12 cellular contexts compared by ENCODE assay signal in genomic region chr5:88825782-88826110, GRCh38. TPM values are rescaled to one million over a fixed set of nuclear protein-coding genes. Genes with fewer than 3 reads are reported as not detected.
DNase-seq lines count a peak whose midpoint lies in the region; ATAC-seq and TF ChIP-seq lines count a peak whose summit lies in the region.
"Had no signal": no experiment of that assay in that cellular context is flagged by ENCODE, and none has a peak within 500 bp of the region (broad histone marks: within the 10 kb centered on the region; RNA-seq: fewer than 3 reads in every experiment).

No MANE protein-coding gene starts in this region.

- no peak for TF ChIP-seq EP300 in esophagus muscularis mucosa (IDR thresholded peaks at IDR 0.05)
- no peak for TF ChIP-seq EP300 in ovary (IDR thresholded peaks at IDR 0.05)

- H3K4me3 ChIP-seq in DOHH2 (ENCODE audit: low read length) (peak overlapping the region; percentile 96), OCI-LY3 (ENCODE audit: low read length) (peak overlapping the region; percentile 57), esophagus muscularis mucosa (no peak overlapping the region), osteoblast (ENCODE audit: insufficient read depth, low read length) (peak overlapping the region; percentile 3), ovary (no peak overlapping the region)

- H3F3A ChIP-seq in DOHH2 (ENCODE audit: control insufficient read depth, insufficient read depth): peaks cover 69% of the 10 kb centered on the region

- TF ChIP-seq CTCF in DOHH2 (IDR thresholded peaks at IDR 0.05; ENCODE audit: low read depth, low read length, poor library complexity, severe bottlenecking): no peak
- TF ChIP-seq CTCF in OCI-LY3 (IDR thresholded peaks at IDR 0.05; ENCODE audit: low read depth, low read length): no peak
- TF ChIP-seq CTCF in esophagus muscularis mucosa (IDR thresholded peaks at IDR 0.05): no peak
- no peak for TF ChIP-seq CTCF in osteoblast (IDR thresholded peaks at IDR 0.05; ENCODE audit: extremely low read depth, low read depth, low read length)
- TF ChIP-seq CTCF in ovary (IDR thresholded peaks at IDR 0.05): no peak

- H3K27ac ChIP-seq in DOHH2 (ENCODE audit: low read depth, low read length): peak overlapping the region; percentile 98
- peak overlapping the region; percentile 98 for H3K27ac ChIP-seq in OCI-LY3 (ENCODE audit: low read length)
- peak overlapping the region; percentile 60 to 72 (median 66) for H3K27ac ChIP-seq in esophagus muscularis mucosa (replicated peaks in 1 of 4)
- peak overlapping the region; percentile 74 for H3K27ac ChIP-seq in osteoblast (ENCODE audit: low read depth, low read length)
- H3K27ac ChIP-seq in ovary: peak overlapping the region in 1 of 2 donors; percentile 30

- H3K9ac ChIP-seq in OCI-LY3 (ENCODE audit: low read length): peak overlapping the region; percentile 69

- H3K9me2 ChIP-seq in DOHH2 (replicated peaks; ENCODE audit: control insufficient read depth, low read length): no peaks in the 10 kb centered on the region

- TF ChIP-seq POLR2A in esophagus muscularis mucosa (IDR thresholded peaks at IDR 0.05; ENCODE audit: low read depth): no peak
- TF ChIP-seq POLR2A in ovary (IDR thresholded peaks at IDR 0.05): no peak

- H3K4me2 ChIP-seq in DOHH2 (ENCODE audit: low read length): peak overlapping the region; percentile 94
- peak overlapping the region; percentile 85 for H3K4me2 ChIP-seq in OCI-LY3 (ENCODE audit: low read length)
- H3K4me2 ChIP-seq in osteoblast (ENCODE audit: insufficient read depth, low read length): peak overlapping the region; percentile 55

- no peaks in the 10 kb centered on the region for H4K20me1 ChIP-seq in DOHH2 (ENCODE audit: control insufficient read depth, insufficient read depth, low read depth, low read length)
- H4K20me1 ChIP-seq in OCI-LY3 (ENCODE audit: insufficient read depth, low read length): no peaks in the 10 kb centered on the region
- H4K20me1 ChIP-seq in osteoblast (ENCODE audit: insufficient read depth, low read length): no peaks in the 10 kb centered on the region

- H3K79me2 ChIP-seq in DOHH2 (ENCODE audit: control insufficient read depth, low read length) (peaks cover 85% of the 10 kb centered on the region), OCI-LY3 (ENCODE audit: low read length) (peaks cover 70% of the 10 kb centered on the region), osteoblast (ENCODE audit: insufficient read depth, low read length) (peaks cover 3% of the 10 kb centered on the region)

- peaks cover 39% of the 10 kb centered on the region for H3K36me3 ChIP-seq in DOHH2 (ENCODE audit: control insufficient read depth, low read length)
- peaks cover 24% of the 10 kb centered on the region for H3K36me3 ChIP-seq in OCI-LY3 (replicated peaks; ENCODE audit: low read depth, low read length)
- H3K36me3 ChIP-seq in esophagus muscularis mucosa: peaks cover 0 to 14% (median 9%) of the 10 kb centered on the region in 4 donors
- H3K36me3 ChIP-seq in osteoblast (ENCODE audit: insufficient read depth, low read length): no peaks in the 10 kb centered on the region
- no peaks in the 10 kb centered on the region for H3K36me3 ChIP-seq in ovary

- H3K27me3 ChIP-seq in DOHH2 (ENCODE audit: control insufficient read depth, low read length) (no peaks in the 10 kb centered on the region), OCI-LY3 (ENCODE audit: low read depth, low read length) (no peaks in the 10 kb centered on the region), esophagus muscularis mucosa (no peaks in the 10 kb centered on the region), osteoblast (ENCODE audit: insufficient read depth, low read length) (no peaks in the 10 kb centered on the region), ovary (no peaks in the 10 kb centered on the region)

- no peak overlapping the region for H2AFZ ChIP-seq in OCI-LY3 (ENCODE audit: low read depth, low read length)
- H2AFZ ChIP-seq in osteoblast (ENCODE audit: low read length): no peak overlapping the region

- DNase-seq in esophagus muscularis mucosa (ENCODE audit: extremely low spot score): no peak
- DNase-seq in osteoblast (ENCODE audit: insufficient read length, low spot score, missing footprints): no peak
- no peak for DNase-seq in ovary
- DNase-seq in NCI-H1105 (lab: John Stamatoyannopoulos, UW): no peak
- no peak for DNase-seq in stimulated activated naive CD4-positive, alpha-beta T cell treated with Interleukin-2 at 50 U/mL for 16 hours (lab: John Stamatoyannopoulos, UW)
- DNase-seq: activated CD4-positive, alpha-beta T cell treated with anti-CD3 and anti-CD28 coated beads, Interleukin-2, amount 10 ng/mL, durations not matched to agents 7 days and 5 days; CD4-positive, CD25-positive, alpha-beta regulatory T cell; nephron progenitor cell; stimulated activated CD4-positive, alpha-beta T cell treated with anti-CD3 and anti-CD28 coated beads, Interleukin-4, amount 100 ng/mL, for 24 hours had no signal

- intact Hi-C loops in esophagus muscularis mucosa (cut with DNase I): loop anchor here (5.0 kb wide), 1 partner anchor 38 kb away; no protein-coding TSS in a partner anchor
- intact Hi-C loops in ovary (cut with DNase I): no loop called here

- WGBS in esophagus muscularis mucosa: 73% methylated on average over 3 of the region's 3 CpGs
- 74 to 81% (median 80%) methylated on average over 3 of the region's 3 CpGs for WGBS in ovary, 3 donors

- H3K9me3 ChIP-seq in DOHH2 (ENCODE audit: control insufficient read depth, insufficient read depth, low read length) (no peaks in the 10 kb centered on the region), OCI-LY3 (ENCODE audit: insufficient read depth, low read length) (no peaks in the 10 kb centered on the region), esophagus muscularis mucosa (no peaks in the 10 kb centered on the region), osteoblast (ENCODE audit: low read depth, low read length) (no peaks in the 10 kb centered on the region), ovary (no peaks in the 10 kb centered on the region)

- peaks cover 66% of the 10 kb centered on the region for H3K4me1 ChIP-seq in DOHH2 (ENCODE audit: control insufficient read depth, low read length)
- H3K4me1 ChIP-seq in OCI-LY3 (ENCODE audit: low read length): peaks cover 71% of the 10 kb centered on the region
- H3K4me1 ChIP-seq in esophagus muscularis mucosa: peaks cover 26 to 56% (median 48%) of the 10 kb centered on the region in 4 donors
- peaks cover 30% of the 10 kb centered on the region for H3K4me1 ChIP-seq in osteoblast (ENCODE audit: insufficient read depth, low read length)
- peaks cover 10% of the 10 kb centered on the region for H3K4me1 ChIP-seq in ovary (ENCODE audit: insufficient read depth)

- no peak for ATAC-seq in HG03095 (IDR thresholded peaks at IDR 0.05; ENCODE audit: unreplicated experiment)

RNA-seq across cellular contexts. Expression of gene MEF2C, which starts 57.2 kb away (rescaled TPM):
- total RNA-seq in esophagus muscularis mucosa (10 to 100 TPM; 20.8 to 34.3 (median 29.0) TPM), osteoblast (9.4 and 13.4 TPM in 2 replicates), ovary (10 to 100 TPM; 27.2 to 91.4 (median 77.5) TPM)
- 10 to 100 TPM; 27.4 to 73.8 TPM for polyA plus RNA-seq in ovary

Comparison
In these comparisons a context has a peak if more than half of its experiments do, and no peak if none do; other contexts are left out.
1. H3K4me3 ChIP-seq: peak in DOHH2 (single experiment), OCI-LY3 (single experiment) and osteoblast (single experiment); none in esophagus muscularis mucosa (0 of 4) and ovary (single experiment).
2. Peak in every context shown above with its lines, with median percentiles within 50 percentile points of each other: H3K4me2 ChIP-seq.